ENCODE assay signal across 7 cellular contexts in the genomic region with DNA sequence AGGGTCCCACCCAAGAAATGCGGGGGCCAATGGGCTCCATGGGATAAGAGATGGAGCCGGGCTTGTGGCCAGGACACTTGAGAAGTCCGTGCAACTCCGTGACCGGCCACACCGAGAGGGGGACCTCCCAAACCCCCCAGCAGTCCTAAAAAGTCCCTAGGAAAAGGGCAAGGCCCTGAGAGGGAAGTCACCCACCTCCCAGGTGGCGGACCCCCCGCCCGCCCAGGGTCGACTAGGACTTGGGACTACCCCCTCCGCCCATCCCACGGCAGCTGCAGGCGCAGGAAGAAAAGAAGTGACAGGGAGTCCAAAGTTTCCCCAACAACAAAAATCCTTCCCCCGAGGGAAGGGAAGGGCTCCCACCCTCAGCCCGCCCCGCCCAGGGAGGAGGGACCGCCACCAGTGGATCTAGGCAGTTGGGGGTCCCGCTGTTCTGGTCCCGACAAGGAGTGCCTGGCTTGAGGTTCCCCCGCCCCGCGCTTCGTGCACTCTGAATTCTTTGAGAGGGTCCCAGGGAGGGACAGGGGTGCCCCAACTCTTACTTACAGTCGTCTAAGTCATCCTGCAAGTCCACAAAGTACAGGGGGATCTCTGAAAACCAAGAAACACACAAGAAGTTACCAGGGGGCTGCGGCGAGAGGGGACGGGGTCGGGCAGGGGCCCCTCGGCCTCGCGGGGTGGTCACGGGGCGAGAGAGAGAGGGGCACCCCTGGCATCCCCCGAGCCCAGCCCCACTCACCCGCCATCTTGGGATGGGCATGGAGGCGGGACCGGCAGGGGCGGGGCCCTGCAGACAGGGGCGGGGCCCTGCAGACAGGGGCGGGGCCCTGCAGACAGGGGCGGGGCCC. TPM values are rescaled to one million over a fixed set of nuclear protein-coding genes. Genes with fewer than 3 reads are reported as not detected.
DNase-seq lines count a peak whose midpoint lies in the region; TF ChIP-seq lines count a peak whose summit lies in the region.

No MANE protein-coding gene starts in this region.

- H3K27me3 ChIP-seq in HAP-1 (ENCODE audit: low read depth) (no peaks in the 10 kb centered on the region), vagina (no peaks in the 10 kb centered on the region)

- no peaks in the 10 kb centered on the region for H3K27me3 Mint-ChIP-seq in nephron (ENCODE audit: low read depth)

- peaks cover 36% of the 10 kb centered on the region for H3K36me3 Mint-ChIP-seq in nephron (ENCODE audit: low read depth)

- H3K27ac Mint-ChIP-seq in nephron = peak overlapping the region; percentile 60 to 78 (median 71)

- no peaks in the 10 kb centered on the region for H3K9me3 Mint-ChIP-seq in nephron

- H3K9me3 ChIP-seq in HAP-1 (no peaks in the 10 kb centered on the region), vagina (no peaks in the 10 kb centered on the region)

- peaks cover 9% of the 10 kb centered on the region for H3K36me3 ChIP-seq in HAP-1 (replicated peaks)
- H3K36me3 ChIP-seq in vagina = peaks cover 0 to 9% of the 10 kb centered on the region in 2 donors

- H3K4me1 Mint-ChIP-seq in nephron = peaks cover 22% of the 10 kb centered on the region

- peak overlapping the region; percentile 83 to 88 (median 88) for H3K4me3 Mint-ChIP-seq in nephron

- intact Hi-C loops in vagina (cut with DNase I) = loop anchor here (10.0 kb wide), 1 partner anchor 64 kb away; no protein-coding TSS in a partner anchor

- TF ChIP-seq CTCF in GM13976 (IDR thresholded peaks at IDR 0.05; ENCODE audit: borderline replicate concordance, control extremely low read depth, extremely low read depth, insufficient read depth, missing control alignments) = no peak
- no peak for TF ChIP-seq CTCF in fibroblast of mammary gland (conservative IDR thresholded peaks at IDR 0.05; ENCODE audit: control insufficient read depth, insufficient read depth, low read depth, low read length)
- TF ChIP-seq CTCF in nephron (IDR thresholded peaks at IDR 0.05; ENCODE audit: unreplicated experiment in 3 of 3) = no peak
- no peak for TF ChIP-seq CTCF in vagina (IDR thresholded peaks at IDR 0.05)

- H3K27ac ChIP-seq in vagina = peak overlapping the region; percentile 87

- H3K4me1 ChIP-seq in HAP-1 (peaks cover 11% of the 10 kb centered on the region), vagina (peaks cover 40% of the 10 kb centered on the region)

- H3K4me3 ChIP-seq in HAP-1 (peak overlapping the region; percentile 22), fibroblast of mammary gland (ENCODE audit: control insufficient read depth, low read depth, low read length) (peak overlapping the region; percentile 89), vagina (peak overlapping the region; percentile 89 to 98)

- in situ Hi-C loops in GM13976 (cut with MboI; ENCODE audit: low sequenced_read_pairs, unreplicated experiment) (no loop called here), HAP-1 (cut with MboI; ENCODE audit: low sequenced_read_pairs) (no loop called here)

- DNase-seq in GM13976 (ENCODE audit: low spot score) (peak; percentile 87), HAP-1 (ENCODE audit: low spot score in 2 of 2) (peak in 1 of 2 experiments; percentile 50), NAMALWA (ENCODE audit: low spot score) (peak; percentile 62), fibroblast of mammary gland (ENCODE audit: low read depth) (peak; percentile 45), vagina (ENCODE audit: extremely low spot score in 2 of 2) (no peak)
- DNase-seq in activated T-cell treated with anti-CD3 and anti-CD28 coated beads, Interleukin-2, amount 50 U/mL, for 48 hours = peak; percentile 73 to 76

- TF ChIP-seq POLR2A in vagina (IDR thresholded peaks at IDR 0.05) = no peak

RNA-seq across cellular contexts. Expression of a gene that starts 0.6 kb away (rescaled TPM):
- total RNA-seq in vagina = 15.2 TPM

Comparison
In these comparisons a context has a peak if more than half of its experiments do, and no peak if none do; other contexts are left out.
1. DNase-seq: peak in GM13976 (single experiment), NAMALWA (single experiment), activated T-cell treated with anti-CD3 and anti-CD28 coated beads, Interleukin-2, amount 50 U/mL, for 48 hours (2 of 2) and fibroblast of mammary gland (single experiment); none in vagina (0 of 2).
2. H3K4me3 ChIP-seq: peak in every context shown above with its lines; median percentile 94 in vagina; 89 in fibroblast of mammary gland; 22 in HAP-1.